ENCODE assay signal across 1 cellular context in the genomic region with DNA sequence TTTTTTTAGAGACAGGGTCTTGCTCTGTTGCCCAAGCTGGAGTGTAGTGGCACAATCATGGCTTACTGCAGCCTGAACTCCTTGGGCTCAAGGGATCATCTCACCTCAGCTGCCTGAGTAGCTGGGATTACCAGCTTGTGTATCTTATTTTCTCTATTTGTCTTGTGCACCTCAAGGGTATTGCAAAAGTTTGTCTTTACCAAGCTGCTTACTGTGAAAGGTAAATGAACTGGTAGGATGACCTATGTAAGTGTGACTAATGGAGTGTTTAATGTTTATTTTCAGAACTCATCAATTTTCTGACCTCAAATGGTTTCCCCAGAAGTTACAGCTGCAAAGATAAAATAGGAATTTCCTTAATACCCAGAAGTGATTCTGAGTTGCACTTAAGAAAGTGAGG.
TF ChIP-seq lines count a peak whose summit lies in the region.

No MANE protein-coding gene starts in this region.

TF ChIP-seq in HepG2, 621 proteins besides CTCF, POLR2A, EP300 and RAD21 (continued from another document and continues in another):
- TF ChIP-seq ZNF550 (CRISPR knock-in tag; IDR thresholded peaks at IDR 0.05; ENCODE audit: borderline replicate concordance) = no peak
- no peak for TF ChIP-seq ZFP82 (CRISPR knock-in tag; IDR thresholded peaks at IDR 0.05; ENCODE audit: borderline replicate concordance)
- peak; percentile 96 for TF ChIP-seq ISL2 (CRISPR knock-in tag; IDR thresholded peaks at IDR 0.05)
- TF ChIP-seq, protein P1, sequence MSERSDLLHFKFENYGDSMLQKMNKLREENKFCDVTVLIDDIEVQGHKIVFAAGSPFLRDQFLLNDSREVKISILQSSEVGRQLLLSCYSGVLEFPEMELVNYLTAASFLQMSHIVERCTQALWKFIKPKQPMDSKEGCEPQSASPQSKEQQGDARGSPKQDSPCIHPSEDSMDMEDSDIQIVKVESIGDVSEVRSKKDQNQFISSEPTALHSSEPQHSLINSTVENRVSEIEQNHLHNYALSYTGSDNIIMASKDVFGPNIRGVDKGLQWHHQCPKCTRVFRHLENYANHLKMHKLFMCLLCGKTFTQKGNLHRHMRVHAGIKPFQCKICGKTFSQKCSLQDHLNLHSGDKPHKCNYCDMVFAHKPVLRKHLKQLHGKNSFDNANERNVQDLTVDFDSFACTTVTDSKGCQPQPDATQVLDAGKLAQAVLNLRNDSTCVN (CRISPR knock-in tag; IDR thresholded peaks at IDR 0.05; ENCODE audit: borderline replicate concordance) = no peak
- TF ChIP-seq, protein P2, sequence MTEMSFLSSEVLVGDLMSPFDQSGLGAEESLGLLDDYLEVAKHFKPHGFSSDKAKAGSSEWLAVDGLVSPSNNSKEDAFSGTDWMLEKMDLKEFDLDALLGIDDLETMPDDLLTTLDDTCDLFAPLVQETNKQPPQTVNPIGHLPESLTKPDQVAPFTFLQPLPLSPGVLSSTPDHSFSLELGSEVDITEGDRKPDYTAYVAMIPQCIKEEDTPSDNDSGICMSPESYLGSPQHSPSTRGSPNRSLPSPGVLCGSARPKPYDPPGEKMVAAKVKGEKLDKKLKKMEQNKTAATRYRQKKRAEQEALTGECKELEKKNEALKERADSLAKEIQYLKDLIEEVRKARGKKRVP (CRISPR knock-in tag; IDR thresholded peaks at IDR 0.05) = peak in 1 of 2 experiments; percentile 80; a peak in 2 of 4 replicates
- no peak for TF ChIP-seq ZNF225 (CRISPR knock-in tag; IDR thresholded peaks at IDR 0.05)
- no peak for TF ChIP-seq ZNF292 (CRISPR knock-in tag; IDR thresholded peaks at IDR 0.05; ENCODE audit: borderline replicate concordance, low read depth)
- no peak for TF ChIP-seq ZNF235 (CRISPR knock-in tag; IDR thresholded peaks at IDR 0.05; ENCODE audit: borderline replicate concordance)
- peak; percentile 48; the same call in 1 of the 2 replicates for TF ChIP-seq DPF2 (CRISPR knock-in tag; IDR thresholded peaks at IDR 0.05; ENCODE audit: borderline replicate concordance, low read depth)
- no peak for TF ChIP-seq U2AF2 (IDR thresholded peaks at IDR 0.05; ENCODE audit: low read depth, low read length)
- TF ChIP-seq PRPF4 (IDR thresholded peaks at IDR 0.05; ENCODE audit: low read depth, low read length, poor library complexity, severe bottlenecking) = no peak
- TF ChIP-seq, protein P3, sequence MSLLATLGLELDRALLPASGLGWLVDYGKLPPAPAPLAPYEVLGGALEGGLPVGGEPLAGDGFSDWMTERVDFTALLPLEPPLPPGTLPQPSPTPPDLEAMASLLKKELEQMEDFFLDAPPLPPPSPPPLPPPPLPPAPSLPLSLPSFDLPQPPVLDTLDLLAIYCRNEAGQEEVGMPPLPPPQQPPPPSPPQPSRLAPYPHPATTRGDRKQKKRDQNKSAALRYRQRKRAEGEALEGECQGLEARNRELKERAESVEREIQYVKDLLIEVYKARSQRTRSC (CRISPR knock-in tag; IDR thresholded peaks at IDR 0.05; ENCODE audit: low read depth) = no peak
- TF ChIP-seq, protein P4, sequence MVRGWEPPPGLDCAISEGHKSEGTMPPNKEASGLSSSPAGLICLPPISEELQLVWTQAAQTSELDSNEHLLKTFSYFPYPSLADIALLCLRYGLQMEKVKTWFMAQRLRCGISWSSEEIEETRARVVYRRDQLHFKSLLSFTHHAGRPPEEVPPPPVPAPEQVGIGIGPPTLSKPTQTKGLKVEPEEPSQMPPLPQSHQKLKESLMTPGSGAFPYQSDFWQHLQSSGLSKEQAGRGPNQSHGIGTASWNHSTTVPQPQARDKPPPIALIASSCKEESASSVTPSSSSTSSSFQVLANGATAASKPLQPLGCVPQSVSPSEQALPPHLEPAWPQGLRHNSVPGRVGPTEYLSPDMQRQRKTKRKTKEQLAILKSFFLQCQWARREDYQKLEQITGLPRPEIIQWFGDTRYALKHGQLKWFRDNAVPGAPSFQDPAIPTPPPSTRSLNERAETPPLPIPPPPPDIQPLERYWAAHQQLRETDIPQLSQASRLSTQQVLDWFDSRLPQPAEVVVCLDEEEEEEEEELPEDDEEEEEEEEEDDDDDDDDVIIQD (CRISPR knock-in tag; IDR thresholded peaks at IDR 0.05; ENCODE audit: low read depth) = peak; percentile 80; the same call in 1 of the 2 replicates
- TF ChIP-seq ZKSCAN1 (IDR thresholded peaks at IDR 0.05; ENCODE audit: low read length) = no peak
- TF ChIP-seq, protein P5, sequence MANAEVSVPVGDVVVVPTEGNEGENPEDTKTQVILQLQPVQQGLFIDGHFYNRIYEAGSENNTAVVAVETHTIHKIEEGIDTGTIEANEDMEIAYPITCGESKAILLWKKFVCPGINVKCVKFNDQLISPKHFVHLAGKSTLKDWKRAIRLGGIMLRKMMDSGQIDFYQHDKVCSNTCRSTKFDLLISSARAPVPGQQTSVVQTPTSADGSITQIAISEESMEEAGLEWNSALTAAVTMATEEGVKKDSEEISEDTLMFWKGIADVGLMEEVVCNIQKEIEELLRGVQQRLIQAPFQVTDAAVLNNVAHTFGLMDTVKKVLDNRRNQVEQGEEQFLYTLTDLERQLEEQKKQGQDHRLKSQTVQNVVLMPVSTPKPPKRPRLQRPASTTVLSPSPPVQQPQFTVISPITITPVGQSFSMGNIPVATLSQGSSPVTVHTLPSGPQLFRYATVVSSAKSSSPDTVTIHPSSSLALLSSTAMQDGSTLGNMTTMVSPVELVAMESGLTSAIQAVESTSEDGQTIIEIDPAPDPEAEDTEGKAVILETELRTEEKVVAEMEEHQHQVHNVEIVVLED (CRISPR knock-in tag; IDR thresholded peaks at IDR 0.05; ENCODE audit: borderline replicate concordance) = no peak
- TF ChIP-seq MAFF (IDR thresholded peaks at IDR 0.05; ENCODE audit: low read depth, low read length) = no peak
- TF ChIP-seq, protein P6, sequence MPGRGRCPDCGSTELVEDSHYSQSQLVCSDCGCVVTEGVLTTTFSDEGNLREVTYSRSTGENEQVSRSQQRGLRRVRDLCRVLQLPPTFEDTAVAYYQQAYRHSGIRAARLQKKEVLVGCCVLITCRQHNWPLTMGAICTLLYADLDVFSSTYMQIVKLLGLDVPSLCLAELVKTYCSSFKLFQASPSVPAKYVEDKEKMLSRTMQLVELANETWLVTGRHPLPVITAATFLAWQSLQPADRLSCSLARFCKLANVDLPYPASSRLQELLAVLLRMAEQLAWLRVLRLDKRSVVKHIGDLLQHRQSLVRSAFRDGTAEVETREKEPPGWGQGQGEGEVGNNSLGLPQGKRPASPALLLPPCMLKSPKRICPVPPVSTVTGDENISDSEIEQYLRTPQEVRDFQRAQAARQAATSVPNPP (CRISPR knock-in tag; IDR thresholded peaks at IDR 0.05) = no peak
- TF ChIP-seq, protein P7, sequence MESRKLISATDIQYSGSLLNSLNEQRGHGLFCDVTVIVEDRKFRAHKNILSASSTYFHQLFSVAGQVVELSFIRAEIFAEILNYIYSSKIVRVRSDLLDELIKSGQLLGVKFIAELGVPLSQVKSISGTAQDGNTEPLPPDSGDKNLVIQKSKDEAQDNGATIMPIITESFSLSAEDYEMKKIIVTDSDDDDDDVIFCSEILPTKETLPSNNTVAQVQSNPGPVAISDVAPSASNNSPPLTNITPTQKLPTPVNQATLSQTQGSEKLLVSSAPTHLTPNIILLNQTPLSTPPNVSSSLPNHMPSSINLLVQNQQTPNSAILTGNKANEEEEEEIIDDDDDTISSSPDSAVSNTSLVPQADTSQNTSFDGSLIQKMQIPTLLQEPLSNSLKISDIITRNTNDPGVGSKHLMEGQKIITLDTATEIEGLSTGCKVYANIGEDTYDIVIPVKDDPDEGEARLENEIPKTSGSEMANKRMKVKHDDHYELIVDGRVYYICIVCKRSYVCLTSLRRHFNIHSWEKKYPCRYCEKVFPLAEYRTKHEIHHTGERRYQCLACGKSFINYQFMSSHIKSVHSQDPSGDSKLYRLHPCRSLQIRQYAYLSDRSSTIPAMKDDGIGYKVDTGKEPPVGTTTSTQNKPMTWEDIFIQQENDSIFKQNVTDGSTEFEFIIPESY (CRISPR knock-in tag; IDR thresholded peaks at IDR 0.05) = no peak
- TF ChIP-seq CEBPG (CRISPR knock-in tag; IDR thresholded peaks at IDR 0.05) = peak; percentile 90
- TF ChIP-seq REPIN1 (CRISPR knock-in tag; IDR thresholded peaks at IDR 0.05; ENCODE audit: borderline replicate concordance, low read depth) = no peak
- TF ChIP-seq, protein P8, sequence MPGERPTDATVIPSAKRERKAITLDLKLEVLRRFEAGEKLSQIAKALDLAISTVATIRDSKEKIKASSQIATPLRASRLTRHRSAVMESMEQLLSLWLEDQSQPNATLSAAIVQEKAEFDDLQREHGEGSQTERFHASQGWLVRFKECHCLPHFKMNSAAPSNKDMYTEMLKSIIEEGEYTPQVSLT (CRISPR knock-in tag; IDR thresholded peaks at IDR 0.05; ENCODE audit: borderline replicate concordance, low read depth) = no peak
- peak; percentile 52; the same call in 1 of the 2 replicates for TF ChIP-seq HNF4G (IDR thresholded peaks at IDR 0.05; ENCODE audit: borderline replicate concordance, low read depth, low read length)
- no peak for TF ChIP-seq HNF4G (CRISPR knock-in tag; IDR thresholded peaks at IDR 0.05; ENCODE audit: borderline replicate concordance, low read depth)
- no peak for TF ChIP-seq ZNF251 (CRISPR knock-in tag; IDR thresholded peaks at IDR 0.05)
- no peak for TF ChIP-seq YEATS4 (CRISPR knock-in tag; IDR thresholded peaks at IDR 0.05; ENCODE audit: borderline replicate concordance)
- TF ChIP-seq HOXA3 (CRISPR knock-in tag; IDR thresholded peaks at IDR 0.05) = peak; percentile 46; the same call in 1 of the 2 replicates
- no peak for TF ChIP-seq ZBTB21 (CRISPR knock-in tag; IDR thresholded peaks at IDR 0.05)
- no peak for TF ChIP-seq ZNF792 (CRISPR knock-in tag; IDR thresholded peaks at IDR 0.05)
- TF ChIP-seq, protein P9, sequence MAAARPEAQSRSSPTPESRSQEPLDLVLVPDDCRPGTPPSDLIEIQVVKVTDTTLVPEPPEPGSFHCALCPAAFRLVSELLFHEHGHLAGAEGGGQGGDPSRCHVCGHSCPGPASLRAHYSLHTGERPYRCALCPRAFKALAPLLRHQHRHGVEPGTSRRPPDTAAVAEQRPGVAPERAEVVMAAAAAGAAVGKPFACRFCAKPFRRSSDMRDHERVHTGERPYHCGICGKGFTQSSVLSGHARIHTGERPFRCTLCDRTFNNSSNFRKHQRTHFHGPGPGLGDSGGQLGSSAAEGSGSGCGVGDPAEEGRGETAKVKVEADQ (CRISPR knock-in tag; IDR thresholded peaks at IDR 0.05; ENCODE audit: borderline replicate concordance) = no peak
- no peak for TF ChIP-seq RNF2 (conservative IDR thresholded peaks at IDR 0.05; ENCODE audit: low read depth)
- TF ChIP-seq ZNF446 (CRISPR knock-in tag; IDR thresholded peaks at IDR 0.05) = no peak
- no peak for TF ChIP-seq ZNF296 (CRISPR knock-in tag; conservative IDR thresholded peaks at IDR 0.05)
- no peak for TF ChIP-seq FOXP1 (IDR thresholded peaks at IDR 0.05)
- peak; percentile 97 for TF ChIP-seq FOXP1 (CRISPR knock-in tag; IDR thresholded peaks at IDR 0.05)
- TF ChIP-seq JUND (CRISPR knock-in tag; IDR thresholded peaks at IDR 0.05) = peak; percentile 30; the same call in 1 of the 2 replicates
- peak; percentile 61; the same call in 1 of the 2 replicates for TF ChIP-seq GATAD1 (CRISPR knock-in tag; IDR thresholded peaks at IDR 0.05)
- no peak for TF ChIP-seq SCMH1 (CRISPR knock-in tag; IDR thresholded peaks at IDR 0.05; ENCODE audit: borderline replicate concordance)
- peak; percentile 96 for TF ChIP-seq HDAC2 (CRISPR knock-in tag; IDR thresholded peaks at IDR 0.05)
- TF ChIP-seq ZBTB42 (CRISPR knock-in tag; IDR thresholded peaks at IDR 0.05) = no peak
- TF ChIP-seq ZNF775 (CRISPR knock-in tag; IDR thresholded peaks at IDR 0.05; ENCODE audit: borderline replicate concordance) = no peak
- TF ChIP-seq KMT2A (CRISPR knock-in tag; IDR thresholded peaks at IDR 0.05) = peak; percentile 27; the same call in 1 of the 2 replicates
- no peak for TF ChIP-seq KLF13 (CRISPR knock-in tag; IDR thresholded peaks at IDR 0.05)
- TF ChIP-seq, protein P10, sequence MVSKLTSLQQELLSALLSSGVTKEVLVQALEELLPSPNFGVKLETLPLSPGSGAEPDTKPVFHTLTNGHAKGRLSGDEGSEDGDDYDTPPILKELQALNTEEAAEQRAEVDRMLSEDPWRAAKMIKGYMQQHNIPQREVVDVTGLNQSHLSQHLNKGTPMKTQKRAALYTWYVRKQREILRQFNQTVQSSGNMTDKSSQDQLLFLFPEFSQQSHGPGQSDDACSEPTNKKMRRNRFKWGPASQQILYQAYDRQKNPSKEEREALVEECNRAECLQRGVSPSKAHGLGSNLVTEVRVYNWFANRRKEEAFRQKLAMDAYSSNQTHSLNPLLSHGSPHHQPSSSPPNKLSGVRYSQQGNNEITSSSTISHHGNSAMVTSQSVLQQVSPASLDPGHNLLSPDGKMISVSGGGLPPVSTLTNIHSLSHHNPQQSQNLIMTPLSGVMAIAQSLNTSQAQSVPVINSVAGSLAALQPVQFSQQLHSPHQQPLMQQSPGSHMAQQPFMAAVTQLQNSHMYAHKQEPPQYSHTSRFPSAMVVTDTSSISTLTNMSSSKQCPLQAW (CRISPR knock-in tag; IDR thresholded peaks at IDR 0.05) = no peak
- TF ChIP-seq ZNF484 (CRISPR knock-in tag; IDR thresholded peaks at IDR 0.05; ENCODE audit: borderline replicate concordance, low read depth) = no peak
- TF ChIP-seq, protein P11, sequence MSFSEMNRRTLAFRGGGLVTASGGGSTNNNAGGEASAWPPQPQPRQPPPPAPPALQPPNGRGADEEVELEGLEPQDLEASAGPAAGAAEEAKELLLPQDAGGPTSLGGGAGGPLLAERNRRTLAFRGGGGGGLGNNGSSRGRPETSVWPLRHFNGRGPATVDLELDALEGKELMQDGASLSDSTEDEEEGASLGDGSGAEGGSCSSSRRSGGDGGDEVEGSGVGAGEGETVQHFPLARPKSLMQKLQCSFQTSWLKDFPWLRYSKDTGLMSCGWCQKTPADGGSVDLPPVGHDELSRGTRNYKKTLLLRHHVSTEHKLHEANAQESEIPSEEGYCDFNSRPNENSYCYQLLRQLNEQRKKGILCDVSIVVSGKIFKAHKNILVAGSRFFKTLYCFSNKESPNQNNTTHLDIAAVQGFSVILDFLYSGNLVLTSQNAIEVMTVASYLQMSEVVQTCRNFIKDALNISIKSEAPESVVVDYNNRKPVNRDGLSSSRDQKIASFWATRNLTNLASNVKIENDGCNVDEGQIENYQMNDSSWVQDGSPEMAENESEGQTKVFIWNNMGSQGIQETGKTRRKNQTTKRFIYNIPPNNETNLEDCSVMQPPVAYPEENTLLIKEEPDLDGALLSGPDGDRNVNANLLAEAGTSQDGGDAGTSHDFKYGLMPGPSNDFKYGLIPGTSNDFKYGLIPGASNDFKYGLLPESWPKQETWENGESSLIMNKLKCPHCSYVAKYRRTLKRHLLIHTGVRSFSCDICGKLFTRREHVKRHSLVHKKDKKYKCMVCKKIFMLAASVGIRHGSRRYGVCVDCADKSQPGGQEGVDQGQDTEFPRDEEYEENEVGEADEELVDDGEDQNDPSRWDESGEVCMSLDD (CRISPR knock-in tag; IDR thresholded peaks at IDR 0.05; ENCODE audit: borderline replicate concordance) = no peak
- TF ChIP-seq ATM (IDR thresholded peaks at IDR 0.05; ENCODE audit: borderline replicate concordance) = no peak
- no peak for TF ChIP-seq ZNF432 (CRISPR knock-in tag; IDR thresholded peaks at IDR 0.05; ENCODE audit: borderline replicate concordance)
- TF ChIP-seq WIZ (CRISPR knock-in tag; IDR thresholded peaks at IDR 0.05) = no peak
- TF ChIP-seq NR2C2 (CRISPR knock-in tag; IDR thresholded peaks at IDR 0.05; ENCODE audit: borderline replicate concordance) = peak; percentile 38; the same call in 1 of the 2 replicates
- TF ChIP-seq MBD4 (IDR thresholded peaks at IDR 0.05; ENCODE audit: borderline replicate concordance, low read length) = peak; percentile 93; the same call in 1 of the 2 replicates
- peak; percentile 81; the same call in 1 of the 2 replicates for TF ChIP-seq MIER3 (CRISPR knock-in tag; IDR thresholded peaks at IDR 0.05; ENCODE audit: borderline replicate concordance)
- TF ChIP-seq SIX1 (CRISPR knock-in tag; IDR thresholded peaks at IDR 0.05; ENCODE audit: borderline replicate concordance) = peak; percentile 57; the same call in 1 of the 2 replicates
- no peak for TF ChIP-seq ZC3H4 (CRISPR knock-in tag; IDR thresholded peaks at IDR 0.05; ENCODE audit: borderline replicate concordance)
- no peak for TF ChIP-seq ZBTB1 (CRISPR knock-in tag; IDR thresholded peaks at IDR 0.05; ENCODE audit: borderline replicate concordance)
